Comparison of ENCODE assay signal across 22 cellular contexts in the genomic region with DNA sequence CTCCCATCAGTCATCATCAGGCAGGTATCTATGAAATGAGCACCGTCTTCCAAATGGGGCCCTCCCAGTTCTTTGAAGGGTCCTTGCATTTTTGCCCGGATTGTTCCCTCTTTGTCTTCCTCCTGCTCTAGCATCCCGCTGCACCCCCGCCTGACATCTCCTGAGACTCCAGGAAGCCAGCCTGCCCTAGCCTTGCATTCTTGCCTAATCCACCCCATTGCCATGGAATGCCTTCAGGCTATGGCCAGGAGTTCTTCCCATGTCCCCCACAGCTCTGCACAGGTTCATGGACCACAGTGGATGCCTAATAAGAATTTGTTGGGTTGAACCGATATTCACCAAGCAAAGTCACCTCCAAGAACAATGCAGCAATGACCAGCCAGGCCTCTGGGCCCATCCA.
A peak's percentile ranks its signal among the peaks of the same experiment; 100 is the strongest.
DNase-seq lines count a peak whose midpoint lies in the region; ATAC-seq, FAIRE-seq and TF ChIP-seq lines count a peak whose summit lies in the region.
"Had no signal": no experiment of that assay in that cellular context is flagged by ENCODE, and none has a peak within 500 bp of the region (broad histone marks: within the 10 kb centered on the region; RNA-seq: fewer than 3 reads in every experiment).

No MANE protein-coding gene starts in this region.

- peaks cover 99% of the 10 kb centered on the region for H4K20me1 ChIP-seq in smooth muscle cell (ENCODE audit: low read depth)

- peak overlapping the region; percentile 84 to 94; a peak in 4 of 6 replicates for H3K27ac ChIP-seq in A549
- H3K27ac ChIP-seq in mesenchymal stem cell (ENCODE audit: low read length, poor library complexity, severe bottlenecking), result no peak overlapping the region
- H3K27ac ChIP-seq in smooth muscle cell (ENCODE audit: low read depth), result no peak overlapping the region

- ATAC-seq in A549 (no peak), T-helper 17 cell (no peak), GM18502 (IDR thresholded peaks at IDR 0.05; ENCODE audit: poor library complexity, unreplicated experiment) (no peak)
- ATAC-seq: activated CD4-positive, CD25-positive, alpha-beta regulatory T cell treated with anti-CD3 and anti-CD28 coated beads, Interleukin-2, amount 50 U/mL, for 24 hours; activated T-cell treated with anti-CD3 and anti-CD28 coated beads, Interleukin-2, amount 50 U/mL, for 4 hours; natural killer cell; PC-3 had no signal

- H2BK12ac ChIP-seq in mesenchymal stem cell (ENCODE audit: low read length in 2 of 2), result peak overlapping the region in 1 of 2 experiments; percentile 37

- H3K23ac ChIP-seq in mesenchymal stem cell (ENCODE audit: low read length in 2 of 2), result peak overlapping the region in 1 of 2 experiments; percentile 19

- H3K18ac ChIP-seq in mesenchymal stem cell (ENCODE audit: low read depth in 1 of 2, low read length in 2 of 2), result peak overlapping the region in 1 of 2 experiments; percentile 19

- H3K27ac Mint-ChIP-seq in T-helper 17 cell, result peak overlapping the region; percentile 68
- H3K27ac Mint-ChIP-seq: activated naive CD4-positive, alpha-beta T cell treated with anti-CD3 and anti-CD28 coated beads, Interleukin-2, amount 50 U/mL, for 24 hours; memory B cell; natural killer cell; T-helper 2 cell treated with Interferon-gamma antibody and Interleukin-4, amounts not matched to agents 5 μg/mL and 100 μg/mL, for 36 hours had no signal

- no peak overlapping the region for H3K4ac ChIP-seq in mesenchymal stem cell (ENCODE audit: low read depth in 1 of 2, low read length in 2 of 2)

- H3K9ac ChIP-seq in mesenchymal stem cell (ENCODE audit: low read length) (no peak overlapping the region), smooth muscle cell (ENCODE audit: low read depth) (no peak overlapping the region)

- H2BK5ac ChIP-seq in mesenchymal stem cell (ENCODE audit: low read depth, low read length, poor library complexity, severe bottlenecking), result no peak overlapping the region

- H2AK5ac ChIP-seq in mesenchymal stem cell (ENCODE audit: low read length, severe bottlenecking), result no peak overlapping the region

- H4K8ac ChIP-seq in mesenchymal stem cell (ENCODE audit: low read length), result no peak overlapping the region

- 85% methylated on average over 5 of the region's 5 CpGs for WGBS in A549 (ENCODE audit: missing lambda C conversion rate)
- WGBS in mesenchymal stem cell, result 79% methylated on average over 5 of the region's 5 CpGs
- 74% methylated on average over 5 of the region's 5 CpGs for WGBS in smooth muscle cell (ENCODE audit: low lambda C conversion rate)

- no peak for TF ChIP-seq CTCF in A549 (IDR thresholded peaks at IDR 0.05)
- no peak for TF ChIP-seq CTCF in smooth muscle cell (IDR thresholded peaks at IDR 0.05; ENCODE audit: borderline replicate concordance, insufficient read depth, poor library complexity, severe bottlenecking)

- no peak for TF ChIP-seq RAD21 in A549 (conservative IDR thresholded peaks at IDR 0.05 in 1 of 2, IDR thresholded peaks at IDR 0.05 in 1 of 2)

- peaks cover 12% of the 10 kb centered on the region for H3K79me1 ChIP-seq in mesenchymal stem cell (replicated peaks; ENCODE audit: low read length, poor library complexity, severe bottlenecking)

- H3K4me3 ChIP-seq in A549 (no peak overlapping the region), mesenchymal stem cell (ENCODE audit: insufficient read depth in 1 of 2, low read depth in 1 of 2, low read length in 2 of 2) (no peak overlapping the region), smooth muscle cell (no peak overlapping the region)
- H3K4me3 ChIP-seq: MG63, spleen, uterus had no signal

- no peak overlapping the region for H2AFZ ChIP-seq in mesenchymal stem cell (ENCODE audit: low read depth, low read length)
- H2AFZ ChIP-seq in smooth muscle cell (ENCODE audit: low read depth), result no peak overlapping the region

- no peak for FAIRE-seq in A549 (lab: Jason Lieb, UNC)
- FAIRE-seq: keratinocyte had no signal

- POLR2A ChIA-PET in A549 (lab: Yijun Ruan, JAX), result no interaction called here

- H3K9me3 ChIP-seq in A549, result no peaks in the 10 kb centered on the region
- H3K9me3 ChIP-seq in T-helper 17 cell (ENCODE audit: control insufficient read depth, low read length, poor library complexity, severe bottlenecking), result no peaks in the 10 kb centered on the region
- H3K9me3 ChIP-seq in mesenchymal stem cell (ENCODE audit: control insufficient read depth, low read length), result no peaks in the 10 kb centered on the region
- no peaks in the 10 kb centered on the region for H3K9me3 ChIP-seq in smooth muscle cell (replicated peaks; ENCODE audit: low read depth)
- H3K9me3 ChIP-seq: MG63, spleen, uterus had no signal

- DNase-seq in A549 (ENCODE audit: low read depth in 1 of 2, low spot score in 1 of 2) (no peak), ELF-1 (ENCODE audit: low read depth, low spot score) (peak; percentile 60), T-helper 17 cell (no peak), mesenchymal stem cell (peak; percentile 30), HPDE6-E6E7 (ENCODE audit: extremely low spot score) (no peak), smooth muscle cell (lab: John Stamatoyannopoulos, UW; ENCODE audit: unreplicated experiment) (no peak), NCI-H510A treated with DMSO at 0.1 percent for 48 hours (lab: John Stamatoyannopoulos, UW) (no peak)
- DNase-seq: activated T-cell treated with anti-CD3 and anti-CD28 coated beads, Interleukin-2, amount 50 U/mL, for 4 hours; CD4-positive, alpha-beta T cell; head of caudate nucleus; MG63; natural killer cell; PC-3; spleen; stimulated activated CD8-positive, alpha-beta memory T cell treated with anti-CD3 and anti-CD28 coated beads, Interleukin-4, amount 100 ng/mL, for 48 hours; uterus had no signal

- no peak overlapping the region for H3K14ac ChIP-seq in mesenchymal stem cell (ENCODE audit: low read length in 2 of 2)

- no peak overlapping the region for H4K91ac ChIP-seq in mesenchymal stem cell (ENCODE audit: low read length)

- no peaks in the 10 kb centered on the region for H3K27me3 ChIP-seq in mesenchymal stem cell (ENCODE audit: control insufficient read depth in 1 of 2, insufficient read depth in 1 of 2, low read length in 2 of 2)
- no peaks in the 10 kb centered on the region for H3K27me3 ChIP-seq in smooth muscle cell (ENCODE audit: low read depth)
- H3K27me3 ChIP-seq: MG63, spleen, uterus had no signal

- H3K4me2 ChIP-seq in A549 (peak overlapping the region; percentile 68), mesenchymal stem cell (ENCODE audit: low read length, poor library complexity, severe bottlenecking) (no peak overlapping the region), smooth muscle cell (no peak overlapping the region)

- CTCF ChIA-PET in A549 (lab: Yijun Ruan, JAX), result interaction anchor here (0.6 to 13.7 kb wide), 6 partner anchors 11 to 1076 kb away, joined by 3 to 121 read pairs (median 6); no protein-coding TSS in a partner anchor

- peaks cover 12% of the 10 kb centered on the region for H3F3A ChIP-seq in smooth muscle cell (ENCODE audit: low read depth)

- H3K36me3 Mint-ChIP-seq in T-helper 17 cell (ENCODE audit: low read depth), result peaks cover 4% of the 10 kb centered on the region
- H3K36me3 Mint-ChIP-seq: activated naive CD4-positive, alpha-beta T cell treated with anti-CD3 and anti-CD28 coated beads, Interleukin-2, amount 50 U/mL, for 24 hours; memory B cell; natural killer cell had no signal

- peaks cover 72% of the 10 kb centered on the region for H3K79me2 ChIP-seq in smooth muscle cell (ENCODE audit: low read depth)

- no peak overlapping the region for H2BK120ac ChIP-seq in mesenchymal stem cell (ENCODE audit: low read depth, low read length)

- H3K4me1 ChIP-seq in A549 (peaks cover 91% of the 10 kb centered on the region), mesenchymal stem cell (ENCODE audit: control insufficient read depth, insufficient read depth, low read depth, low read length) (peaks cover 79% of the 10 kb centered on the region), smooth muscle cell (ENCODE audit: low read depth) (peaks cover 29% of the 10 kb centered on the region)

- peaks cover 60 to 77% of the 10 kb centered on the region in 2 experiments for H3K36me3 ChIP-seq in mesenchymal stem cell (ENCODE audit: control insufficient read depth in 1 of 2, insufficient read depth in 2 of 2, low read depth in 1 of 2, low read length in 2 of 2)
- no peaks in the 10 kb centered on the region for H3K36me3 ChIP-seq in smooth muscle cell (ENCODE audit: low read depth)
- H3K36me3 ChIP-seq: uterus had no signal

- no peaks in the 10 kb centered on the region for H3K27me3 Mint-ChIP-seq in T-helper 17 cell
- H3K27me3 Mint-ChIP-seq: activated naive CD4-positive, alpha-beta T cell treated with anti-CD3 and anti-CD28 coated beads, Interleukin-2, amount 50 U/mL, for 24 hours; CD4-positive, alpha-beta T cell had no signal

- TF ChIP-seq EP300 in A549 (IDR thresholded peaks at IDR 0.05), result no peak

- H3K4me1 Mint-ChIP-seq in T-helper 17 cell, result peaks cover 31% of the 10 kb centered on the region

- no peak overlapping the region for H3K4me3 Mint-ChIP-seq in T-helper 17 cell
- H3K4me3 Mint-ChIP-seq: activated naive CD4-positive, alpha-beta T cell treated with anti-CD3 and anti-CD28 coated beads, Interleukin-2, amount 50 U/mL, for 24 hours; activated T-cell treated with anti-CD3 and anti-CD28 coated beads, Interleukin-2, amount 50 U/mL, for 4 hours; CD4-positive, alpha-beta T cell; memory B cell; natural killer cell; T-helper 2 cell treated with Interferon-gamma antibody and Interleukin-4, amounts not matched to agents 5 μg/mL and 100 μg/mL, for 36 hours had no signal

- no peak for TF ChIP-seq POLR2A in A549 (IDR thresholded peaks at IDR 0.05; ENCODE audit: low read length)

- no peak overlapping the region for H2BK15ac ChIP-seq in mesenchymal stem cell (ENCODE audit: low read depth, poor library complexity, severe bottlenecking)

TF ChIP-seq in A549, 52 proteins besides CTCF, POLR2A, EP300 and RAD21:
- TF ChIP-seq HOXB5 (CRISPR knock-in tag; IDR thresholded peaks at IDR 0.05) (no peak), JUNB (IDR thresholded peaks at IDR 0.05) (no peak), MAZ (IDR thresholded peaks at IDR 0.05; ENCODE audit: borderline replicate concordance, low read depth, low read length) (no peak), GATA3 (IDR thresholded peaks at IDR 0.05; ENCODE audit: borderline replicate concordance) (no peak), TP53 (CRISPR knock-in tag; IDR thresholded peaks at IDR 0.05) (no peak), EHF (CRISPR knock-in tag; IDR thresholded peaks at IDR 0.05) (no peak), CBX8 (IDR thresholded peaks at IDR 0.05) (no peak), JUN (IDR thresholded peaks at IDR 0.05) (no peak), ESRRA (IDR thresholded peaks at IDR 0.05; ENCODE audit: borderline replicate concordance, low read length) (no peak), NFE2L2 (conservative IDR thresholded peaks at IDR 0.05; ENCODE audit: low read length) (no peak)

Comparison
In these comparisons a context has a peak if more than half of its experiments do, and no peak if none do; other contexts are left out.
1. DNase-seq: peak in ELF-1 (single experiment) and mesenchymal stem cell (single experiment); none in A549 (0 of 2), T-helper 17 cell (0 of 3), HPDE6-E6E7 (single experiment), smooth muscle cell (single experiment) and NCI-H510A treated with DMSO at 0.1 percent for 48 hours (single experiment).
2. H3K27ac ChIP-seq: peak in A549 (2 of 2); none in mesenchymal stem cell (single experiment) and smooth muscle cell (single experiment).